In the genomic region with DNA sequence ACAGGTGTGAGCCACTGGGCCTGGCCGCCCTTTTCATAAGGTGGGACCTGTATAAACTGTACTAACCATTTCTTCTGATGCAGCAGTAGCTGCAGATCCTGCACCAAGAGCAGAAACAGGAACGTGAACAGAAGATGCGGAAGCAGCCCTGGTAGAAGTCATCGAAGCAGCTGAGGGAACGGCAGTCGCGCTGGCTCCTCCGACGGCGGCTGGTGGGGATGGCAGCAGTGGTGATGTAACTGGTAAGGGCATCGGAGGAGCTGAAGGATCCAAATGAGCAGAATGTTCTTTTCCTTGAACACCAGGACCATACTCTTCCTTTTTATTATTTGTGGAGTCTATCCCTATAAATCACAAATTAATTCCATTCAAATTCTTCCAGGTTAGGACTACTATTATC, we compare ENCODE assay signal across 28 cellular contexts.
"Had no signal": no experiment of that assay in that cellular context is flagged by ENCODE, and none has a peak within 500 bp of the region (broad histone marks: within the 10 kb centered on the region; RNA-seq: fewer than 3 reads in every experiment).

No MANE protein-coding gene starts in this region.

- H3K4me3 Mint-ChIP-seq: dendritic cell treated with granulocyte-macrophage colony-stimulating factor and Interleukin-4, amounts not matched to agents 40 ng/mL and 50 ng/mL, for 4 days; effector memory CD8-positive, alpha-beta T cell; endodermal cell had no signal

- H3K4me1 Mint-ChIP-seq: endodermal cell had no signal

- H3K27ac Mint-ChIP-seq: dendritic cell treated with granulocyte-macrophage colony-stimulating factor and Interleukin-4, amounts not matched to agents 40 ng/mL and 50 ng/mL, for 4 days; endodermal cell had no signal

- H3K36me3 ChIP-seq: colonic mucosa had no signal

- DNase-seq: colonic mucosa; cortex of kidney; dermis blood vessel endothelial cell; dorsolateral prefrontal cortex; effector CD4-positive, alpha-beta T cell; effector CD8-positive, alpha-beta T cell; effector memory CD4-positive, alpha-beta T cell; effector memory CD8-positive, alpha-beta T cell; endodermal cell; erythroblast; esophagus squamous epithelium; foreskin fibroblast; foreskin keratinocyte; foreskin melanocyte; gastrocnemius medialis; glutamatergic neuron; head of caudate nucleus; heart left ventricle; heart right ventricle had no signal

- H3K9me3 Mint-ChIP-seq: dendritic cell treated with granulocyte-macrophage colony-stimulating factor and Interleukin-4, amounts not matched to agents 40 ng/mL and 50 ng/mL, for 4 days; effector memory CD8-positive, alpha-beta T cell; endodermal cell had no signal

- H3K4me1 ChIP-seq: colonic mucosa had no signal

- H3K27me3 Mint-ChIP-seq: dendritic cell treated with granulocyte-macrophage colony-stimulating factor and Interleukin-4, amounts not matched to agents 40 ng/mL and 50 ng/mL, for 4 days; effector memory CD8-positive, alpha-beta T cell had no signal

- H3K27me3 ChIP-seq: colonic mucosa, dorsolateral prefrontal cortex, esophagus muscularis mucosa, esophagus squamous epithelium, foreskin keratinocyte, gastrocnemius medialis, gastroesophageal sphincter, heart left ventricle, heart right ventricle had no signal

- H3K27ac ChIP-seq: colonic mucosa, coronary artery, dorsolateral prefrontal cortex, epithelial cell of prostate, esophagus muscularis mucosa, esophagus squamous epithelium, foreskin keratinocyte, gastrocnemius medialis, gastroesophageal sphincter, heart left ventricle, heart right ventricle had no signal

- FAIRE-seq: colon, endometrium, endothelial cell of umbilical vein, frontal cortex had no signal

- H3K4me3 ChIP-seq: colonic mucosa, coronary artery, dorsolateral prefrontal cortex, esophagus muscularis mucosa, esophagus squamous epithelium, gastrocnemius medialis, gastroesophageal sphincter, heart left ventricle, heart right ventricle had no signal

- H3K9me3 ChIP-seq: colonic mucosa, esophagus muscularis mucosa, esophagus squamous epithelium, gastrocnemius medialis, gastroesophageal sphincter, heart left ventricle, heart right ventricle had no signal
